19 cellular contexts compared by ENCODE assay signal in the genomic region with DNA sequence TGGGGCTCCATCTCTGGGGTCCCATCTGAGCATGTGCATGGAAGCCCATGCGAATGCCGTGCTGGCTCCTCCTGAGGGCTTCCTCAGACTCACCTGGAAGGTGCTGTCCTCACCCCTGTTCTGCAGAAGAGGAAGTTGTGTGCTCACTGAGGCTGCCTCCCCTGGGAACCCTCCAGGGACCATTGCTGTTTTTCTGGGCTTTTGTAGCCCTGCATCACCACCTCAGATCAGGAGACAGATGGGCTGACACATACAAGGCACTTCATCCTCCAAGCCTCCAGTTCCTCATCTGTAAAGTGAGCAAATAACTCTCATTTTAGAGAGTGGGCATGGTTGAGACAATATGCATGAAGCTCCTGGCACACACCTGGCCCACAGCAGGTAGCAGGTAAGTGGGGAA.
"Had no signal": no experiment of that assay in that cellular context is flagged by ENCODE, and none has a peak within 500 bp of the region (broad histone marks: within the 10 kb centered on the region; RNA-seq: fewer than 3 reads in every experiment).

No MANE protein-coding gene starts in this region.

- DNase-seq: effector memory CD8-positive, alpha-beta T cell; esophagus squamous epithelium; foreskin fibroblast; immature natural killer cell; left ventricle myocardium superior; mesenchymal stem cell; midbrain; posterior cingulate gyrus; spleen; stimulated activated CD4-positive, alpha-beta T cell treated with anti-CD3 and anti-CD28 coated beads, Interleukin-15, amount 100 ng/mL, for 24 hours; stimulated activated CD4-positive, alpha-beta T cell treated with anti-CD3 and anti-CD28 coated beads, Interleukin-1b, Interleukin-23, amount 100 ng/mL, for 48 hours; stimulated activated CD4-positive, alpha-beta T cell treated with anti-CD3 and anti-CD28 coated beads, Interleukin-4, amount 100 ng/mL, for 24 hours; stimulated activated naive CD4-positive, alpha-beta T cell; stomach; trophoblast cell had no signal

- ATAC-seq: effector memory CD8-positive, alpha-beta T cell; left ventricle myocardium superior; sciatic nerve had no signal

- H3K4me3 ChIP-seq: esophagus squamous epithelium, lung, spleen, stomach had no signal

- H3K36me3 ChIP-seq: esophagus squamous epithelium, neutrophil, spleen, stomach had no signal

- H3K9me3 ChIP-seq: esophagus squamous epithelium, neutrophil, stomach had no signal

- H3K27ac ChIP-seq: epithelial cell of prostate, esophagus squamous epithelium, neutrophil, spleen, stomach had no signal
